In genomic region chrX:135295238-135295943, GRCh38 we compare ENCODE assay signal across 9 cellular contexts. TPM values are rescaled to one million over a fixed set of nuclear protein-coding genes. Genes with fewer than 3 reads are reported as not detected.
DNase-seq lines count a peak whose midpoint lies in the region; ATAC-seq and TF ChIP-seq lines count a peak whose summit lies in the region.
"Had no signal": no experiment of that assay in that cellular context is flagged by ENCODE, and none has a peak within 500 bp of the region (broad histone marks: within the 10 kb centered on the region; RNA-seq: fewer than 3 reads in every experiment).

No MANE protein-coding gene starts in this region.

- H3K79me2 ChIP-seq in PC-9 (ENCODE audit: low read depth) = no peaks in the 10 kb centered on the region

- CTCF ChIA-PET in GM10248 (lab: Yijun Ruan, JAX) = interaction anchor here (1.1 to 2.2 kb wide), 4 partner anchors 10 to 184 kb away, joined by 3 to 19 read pairs (median 5); no protein-coding TSS in a partner anchor
- CTCF ChIA-PET in PC-9 (lab: Charles Lee) = no interaction called here

- TF ChIP-seq CTCF in GM10248 (IDR thresholded peaks at IDR 0.05; ENCODE audit: control extremely low read depth, extremely low read depth, low read depth, missing control alignments) (peak; percentile 20), PC-9 (conservative IDR thresholded peaks at IDR 0.05) (no peak)

- H3K36me3 ChIP-seq in iPS-20b (ENCODE audit: insufficient read depth, low read depth, low read length) = no peaks in the 10 kb centered on the region; the same call in 1 of the 2 replicates
- H3K36me3 ChIP-seq in PC-9 (ENCODE audit: low read depth) = no peaks in the 10 kb centered on the region

- no peak overlapping the region for H2AFZ ChIP-seq in PC-9

- no TSS peak for BruUV-seq in PC-9 (replicated peaks; lab: Mats Ljungman, UMichigan)

- H3K9me2 ChIP-seq in PC-9 (ENCODE audit: insufficient read depth) = no peaks in the 10 kb centered on the region

- no peak overlapping the region for H3K4me2 ChIP-seq in PC-9

- no peaks in the 10 kb centered on the region; the same call in 1 of the 2 replicates for H3K27me3 ChIP-seq in iPS-20b (ENCODE audit: insufficient read depth, low read length)
- no peaks in the 10 kb centered on the region for H3K27me3 ChIP-seq in PC-9 (ENCODE audit: insufficient read depth, low read depth)

- no peaks in the 10 kb centered on the region for H3K9me3 ChIP-seq in iPS-20b (ENCODE audit: insufficient read depth, low read depth, low read length)
- no peaks in the 10 kb centered on the region for H3K9me3 ChIP-seq in PC-9 (ENCODE audit: insufficient read depth, low read depth)

- no peaks in the 10 kb centered on the region for H3F3A ChIP-seq in PC-9 (ENCODE audit: insufficient read depth, low read depth)

- H3K27ac ChIP-seq in iPS-20b (ENCODE audit: low read length) (no peak overlapping the region), PC-9 (no peak overlapping the region)

- POLR2A ChIA-PET in GM10248 (lab: Yijun Ruan, JAX) (interaction anchor here (0.6 kb wide), 1 partner anchor 301 kb away, joined by 3 read pairs; no protein-coding TSS in a partner anchor), PC-9 (lab: Charles Lee; ENCODE audit: unreplicated experiment) (no interaction called here)

- H3K4me1 ChIP-seq in iPS-20b (ENCODE audit: insufficient read depth, low read length) = no peaks in the 10 kb centered on the region
- H3K4me1 ChIP-seq in PC-9 (replicated peaks; ENCODE audit: insufficient read depth) = no peaks in the 10 kb centered on the region

- peak; percentile 62 for DNase-seq in GM10248 (ENCODE audit: extremely low spot score)
- DNase-seq in T-helper 1 cell = peak; percentile 14 to 73 (median 41)
- peak in 54 of 58 donors; percentile 1 to 61 (median 18) for DNase-seq in anterior cingulate cortex (lab: John Stamatoyannopoulos, UW)
- DNase-seq in stimulated activated CD4-positive, alpha-beta T cell treated with anti-CD3 and anti-CD28 coated beads, Interleukin-1b, Interleukin-23, amount 100 ng/mL, for 24 hours (ENCODE audit: low read depth in 4 of 4, low spot score in 1 of 4) = peak; percentile 17 to 48 (median 30)
- DNase-seq in PC-9 = no peak
- no peak for DNase-seq in NCI-H187 (lab: John Stamatoyannopoulos, UW)

- no peaks in the 10 kb centered on the region for H4K20me1 ChIP-seq in PC-9 (ENCODE audit: insufficient read depth)

- H3K4me3 ChIP-seq in iPS-20b (ENCODE audit: low read length) (peak overlapping the region; percentile 65), PC-9 (no peak overlapping the region)

- intact Hi-C loops in PC-9 (cut with micrococcal nuclease; ENCODE audit: unreplicated experiment) = no loop called here

- peak; percentile 99 for ATAC-seq in HG02571 (IDR thresholded peaks at IDR 0.05; ENCODE audit: unreplicated experiment)

- H3K9ac ChIP-seq in iPS-20b (ENCODE audit: low read depth, low read length) = peak overlapping the region; percentile 32; the same call in 1 of the 2 replicates

RNA-seq across cellular contexts. Expression of gene ETDC, which starts 13.9 kb away (rescaled TPM):
- total RNA-seq in PC-9 (2021) = not detected in 2 replicates
- total RNA-seq: LHCN-M2 had no signal

RNA-seq across cellular contexts. Expression of gene ETDA, which starts 43.5 kb away (rescaled TPM):
- not detected in 2 replicates for total RNA-seq in PC-9 (2021)
- total RNA-seq: LHCN-M2 had no signal

RNA-seq across cellular contexts. Expression of gene ZNF75D, which starts 48.5 kb away (rescaled TPM):
- 10.6 and 14.9 TPM in 2 replicates for total RNA-seq in PC-9 (2021)

RNA-seq across cellular contexts. Expression of gene ZNF449, which starts 49.2 kb away (rescaled TPM):
- 11.7 and 12.1 TPM in 2 replicates for total RNA-seq in PC-9 (2021)

Comparison
In these comparisons a context has a peak if more than half of its experiments do, and no peak if none do; other contexts are left out.
1. DNase-seq: peak in GM10248 (single experiment), T-helper 1 cell (5 of 5), anterior cingulate cortex (54 of 58) and stimulated activated CD4-positive, alpha-beta T cell treated with anti-CD3 and anti-CD28 coated beads, Interleukin-1b, Interleukin-23, amount 100 ng/mL, for 24 hours (4 of 4); none in PC-9 (0 of 2) and NCI-H187 (0 of 2).